Comparison of ENCODE assay signal across 1 cellular context in the genomic region with DNA sequence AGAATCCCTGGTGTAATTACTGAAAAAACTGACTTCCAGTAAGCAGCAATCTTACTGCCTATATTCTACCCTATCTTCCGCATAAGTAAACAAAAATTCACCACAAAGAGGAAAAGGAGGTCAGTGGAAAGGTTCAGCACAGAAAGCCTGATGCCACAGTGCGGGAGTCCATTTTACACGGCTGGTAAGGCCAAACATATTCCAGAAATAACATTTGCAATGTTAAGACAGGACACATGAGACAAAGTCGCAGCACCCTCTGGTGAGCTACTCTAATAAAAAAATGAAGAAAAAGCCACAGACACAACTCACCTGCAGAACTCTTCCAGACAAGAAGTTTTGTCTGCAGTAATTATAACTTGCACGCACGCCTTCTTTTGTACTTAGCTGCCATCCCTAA.
TF ChIP-seq lines count a peak whose summit lies in the region.

No MANE protein-coding gene starts in this region.

TF ChIP-seq in WTC11, 78 proteins besides CTCF, POLR2A, EP300 and RAD21:
- TF ChIP-seq, protein P1, sequence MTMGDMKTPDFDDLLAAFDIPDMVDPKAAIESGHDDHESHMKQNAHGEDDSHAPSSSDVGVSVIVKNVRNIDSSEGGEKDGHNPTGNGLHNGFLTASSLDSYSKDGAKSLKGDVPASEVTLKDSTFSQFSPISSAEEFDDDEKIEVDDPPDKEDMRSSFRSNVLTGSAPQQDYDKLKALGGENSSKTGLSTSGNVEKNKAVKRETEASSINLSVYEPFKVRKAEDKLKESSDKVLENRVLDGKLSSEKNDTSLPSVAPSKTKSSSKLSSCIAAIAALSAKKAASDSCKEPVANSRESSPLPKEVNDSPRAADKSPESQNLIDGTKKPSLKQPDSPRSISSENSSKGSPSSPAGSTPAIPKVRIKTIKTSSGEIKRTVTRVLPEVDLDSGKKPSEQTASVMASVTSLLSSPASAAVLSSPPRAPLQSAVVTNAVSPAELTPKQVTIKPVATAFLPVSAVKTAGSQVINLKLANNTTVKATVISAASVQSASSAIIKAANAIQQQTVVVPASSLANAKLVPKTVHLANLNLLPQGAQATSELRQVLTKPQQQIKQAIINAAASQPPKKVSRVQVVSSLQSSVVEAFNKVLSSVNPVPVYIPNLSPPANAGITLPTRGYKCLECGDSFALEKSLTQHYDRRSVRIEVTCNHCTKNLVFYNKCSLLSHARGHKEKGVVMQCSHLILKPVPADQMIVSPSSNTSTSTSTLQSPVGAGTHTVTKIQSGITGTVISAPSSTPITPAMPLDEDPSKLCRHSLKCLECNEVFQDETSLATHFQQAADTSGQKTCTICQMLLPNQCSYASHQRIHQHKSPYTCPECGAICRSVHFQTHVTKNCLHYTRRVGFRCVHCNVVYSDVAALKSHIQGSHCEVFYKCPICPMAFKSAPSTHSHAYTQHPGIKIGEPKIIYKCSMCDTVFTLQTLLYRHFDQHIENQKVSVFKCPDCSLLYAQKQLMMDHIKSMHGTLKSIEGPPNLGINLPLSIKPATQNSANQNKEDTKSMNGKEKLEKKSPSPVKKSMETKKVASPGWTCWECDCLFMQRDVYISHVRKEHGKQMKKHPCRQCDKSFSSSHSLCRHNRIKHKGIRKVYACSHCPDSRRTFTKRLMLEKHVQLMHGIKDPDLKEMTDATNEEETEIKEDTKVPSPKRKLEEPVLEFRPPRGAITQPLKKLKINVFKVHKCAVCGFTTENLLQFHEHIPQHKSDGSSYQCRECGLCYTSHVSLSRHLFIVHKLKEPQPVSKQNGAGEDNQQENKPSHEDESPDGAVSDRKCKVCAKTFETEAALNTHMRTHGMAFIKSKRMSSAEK (CRISPR knock-in tag; IDR thresholded peaks at IDR 0.05; ENCODE audit: borderline replicate concordance) = no peak
- TF ChIP-seq, protein P2, sequence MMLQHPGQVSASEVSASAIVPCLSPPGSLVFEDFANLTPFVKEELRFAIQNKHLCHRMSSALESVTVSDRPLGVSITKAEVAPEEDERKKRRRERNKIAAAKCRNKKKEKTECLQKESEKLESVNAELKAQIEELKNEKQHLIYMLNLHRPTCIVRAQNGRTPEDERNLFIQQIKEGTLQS (CRISPR knock-in tag; conservative IDR thresholded peaks at IDR 0.05) = no peak
- TF ChIP-seq JAZF1 (CRISPR knock-in tag; IDR thresholded peaks at IDR 0.05) (no peak), NFYB (CRISPR knock-in tag; conservative IDR thresholded peaks at IDR 0.05; ENCODE audit: low read depth) (no peak), MXD4 (CRISPR knock-in tag; IDR thresholded peaks at IDR 0.05; ENCODE audit: borderline replicate concordance) (no peak)
